13 cellular contexts compared by ENCODE assay signal in the genomic region with DNA sequence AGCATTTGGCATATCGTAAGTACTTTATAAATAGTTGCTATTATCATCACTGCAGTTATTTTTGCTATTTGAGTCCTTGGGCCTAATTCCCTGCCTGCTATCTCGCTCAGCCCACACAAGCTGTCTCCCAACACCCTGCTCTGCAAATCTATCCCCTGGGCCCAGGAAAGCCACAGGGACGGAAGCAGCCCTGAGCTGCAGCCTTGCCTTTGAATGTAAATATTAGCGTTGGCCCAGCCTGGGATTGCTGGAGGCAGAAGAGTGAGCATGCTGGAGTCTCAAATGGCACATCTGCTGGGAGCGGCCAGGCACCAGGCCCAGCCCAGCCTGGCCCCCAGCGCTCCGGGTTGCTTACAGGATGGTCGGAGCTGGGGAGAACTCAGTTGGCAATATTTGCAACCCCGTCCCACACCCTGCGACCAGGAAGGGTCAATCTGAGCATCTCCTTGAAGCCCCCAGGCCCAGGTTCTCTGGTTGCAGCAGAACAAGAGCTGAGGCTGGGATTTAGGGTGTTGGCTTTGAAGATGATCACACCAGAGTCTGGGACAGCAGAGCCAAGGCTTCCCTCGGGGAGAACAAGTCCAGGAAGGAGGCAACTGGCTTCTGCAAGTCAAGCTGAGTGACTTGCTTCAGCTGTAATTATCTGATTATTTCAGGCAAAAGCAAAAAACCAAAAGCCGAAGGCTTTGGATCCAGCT.
A peak's percentile ranks its signal among the peaks of the same experiment; 100 is the strongest.
DNase-seq lines count a peak whose midpoint lies in the region; ATAC-seq and TF ChIP-seq lines count a peak whose summit lies in the region.
"Had no signal": no experiment of that assay in that cellular context is flagged by ENCODE, and none has a peak within 500 bp of the region (broad histone marks: within the 10 kb centered on the region; RNA-seq: fewer than 3 reads in every experiment).

No MANE protein-coding gene starts in this region.

- in situ Hi-C loops in T47D (cut with HindIII; ENCODE audit: low pct_unique_long_range_greater_than_20kb, low sequenced_read_pairs), result no loop called here

- 39 to 44% methylated on average over 5 to 12 of the region's 12 CpGs for WGBS in esophagus squamous epithelium, 2 donors
- 69% methylated on average over 7 of the region's 12 CpGs for WGBS in right lobe of liver (ENCODE audit: insufficient coverage, low coverage, low lambda C conversion rate, missing lambda C conversion rate)
- 26 to 28% methylated on average over 12 of the region's 12 CpGs for WGBS in aorta, 2 donors

- H3K27ac Mint-ChIP-seq in MCF 10A (ENCODE audit: low read depth, unreplicated experiment), result no peak overlapping the region
- H3K27ac Mint-ChIP-seq: activated CD4-positive, alpha-beta T cell treated with anti-CD3 and anti-CD28 coated beads, Interleukin-2, amount 10 ng/mL, durations not matched to agents 7 days and 5 days; T-cell had no signal

- CTCF ChIA-PET in MCF 10A (lab: Yijun Ruan, JAX), result interaction anchor here (0.6 to 0.7 kb wide), 2 partner anchors 289 to 341 kb away, joined by 3 to 4 read pairs; no protein-coding TSS in a partner anchor
- CTCF ChIA-PET in RWPE1 (lab: Yijun Ruan, JAX), result no interaction called here

- POLR2A ChIA-PET in MCF 10A (lab: Yijun Ruan, JAX), result interaction anchor here (0.6 kb wide), 1 partner anchor 140 kb away, joined by 4 read pairs; no protein-coding TSS in a partner anchor
- POLR2A ChIA-PET in RWPE1 (lab: Yijun Ruan, JAX; ENCODE audit: low non-redundant PET), result no interaction called here

- H3K4me1 Mint-ChIP-seq in MCF 10A (ENCODE audit: insufficient read depth, unreplicated experiment), result peaks cover 6% of the 10 kb centered on the region
- H3K4me1 Mint-ChIP-seq: activated CD4-positive, alpha-beta T cell treated with anti-CD3 and anti-CD28 coated beads, Interleukin-2, amount 10 ng/mL, durations not matched to agents 7 days and 5 days; T-cell had no signal

- H3K36me3 Mint-ChIP-seq in MCF 10A (ENCODE audit: insufficient read depth, unreplicated experiment), result no peaks in the 10 kb centered on the region
- H3K36me3 Mint-ChIP-seq: T-cell had no signal

- H3K4me1 ChIP-seq in esophagus squamous epithelium (peaks cover 0 to 28% (median 11%) of the 10 kb centered on the region in 3 donors), right lobe of liver (peaks cover 0 to 18% (median 8%) of the 10 kb centered on the region in 4 donors), aorta (ENCODE audit: control insufficient read depth in 1 of 2, insufficient read depth in 2 of 2, low read length in 2 of 2) (no peaks in the 10 kb centered on the region)

- H3K36me3 ChIP-seq in esophagus squamous epithelium (no peaks in the 10 kb centered on the region), right lobe of liver (no peaks in the 10 kb centered on the region), aorta (ENCODE audit: control insufficient read depth in 1 of 2, insufficient read depth in 2 of 2, low read length in 1 of 2) (no peaks in the 10 kb centered on the region)

- TF ChIP-seq CTCF in MCF 10A (IDR thresholded peaks at IDR 0.05; ENCODE audit: unreplicated experiment), result no peak
- TF ChIP-seq CTCF in esophagus squamous epithelium (IDR thresholded peaks at IDR 0.05), result no peak
- TF ChIP-seq CTCF in right lobe of liver (IDR thresholded peaks at IDR 0.05), result no peak
- TF ChIP-seq CTCF in RWPE1 (conservative IDR thresholded peaks at IDR 0.05; ENCODE audit: low read depth), result no peak

- intact Hi-C loops in MCF 10A (cut with micrococcal nuclease), result no loop called here
- intact Hi-C loops in esophagus squamous epithelium (cut with DNase I), result no loop called here
- intact Hi-C loops in right lobe of liver (cut with DNase I), result no loop called here
- intact Hi-C loops in aorta (cut with DNase I), result no loop called here

- TF ChIP-seq POLR2A in esophagus squamous epithelium (IDR thresholded peaks at IDR 0.05) (no peak), right lobe of liver (IDR thresholded peaks at IDR 0.05) (no peak)

- ATAC-seq in right lobe of liver (peak; percentile 59 to 69 (median 67)), aorta (ENCODE audit: low FRiP score) (peak; percentile 19), GM21360 (IDR thresholded peaks at IDR 0.05; ENCODE audit: unreplicated experiment) (no peak)
- ATAC-seq: T-cell had no signal

- H3K9me3 ChIP-seq in esophagus squamous epithelium (no peaks in the 10 kb centered on the region), right lobe of liver (no peaks in the 10 kb centered on the region), aorta (ENCODE audit: control insufficient read depth, low read length) (no peaks in the 10 kb centered on the region)

- peak overlapping the region in 3 of 4 donors; percentile 35 to 58 (median 42) for H3K27ac ChIP-seq in esophagus squamous epithelium
- peak overlapping the region in 1 of 3 donors; percentile 18 for H3K27ac ChIP-seq in right lobe of liver
- H3K27ac ChIP-seq in aorta (ENCODE audit: low read depth in 1 of 2, low read length in 2 of 2), result no peak overlapping the region
- no peak overlapping the region for H3K27ac ChIP-seq in RWPE1
- H3K27ac ChIP-seq: KMS-11 had no signal

- H3K4me3 ChIP-seq in esophagus squamous epithelium (no peak overlapping the region), right lobe of liver (no peak overlapping the region), aorta (ENCODE audit: low read length in 2 of 2) (no peak overlapping the region)
- H3K4me3 ChIP-seq: lung had no signal

- H3K27me3 ChIP-seq in esophagus squamous epithelium (no peaks in the 10 kb centered on the region), right lobe of liver (no peaks in the 10 kb centered on the region), aorta (ENCODE audit: control insufficient read depth in 1 of 2, insufficient read depth in 2 of 2, low read length in 1 of 2) (no peaks in the 10 kb centered on the region)

- H3K9me3 Mint-ChIP-seq in MCF 10A (ENCODE audit: unreplicated experiment), result no peaks in the 10 kb centered on the region
- H3K9me3 Mint-ChIP-seq: activated CD4-positive, alpha-beta T cell treated with anti-CD3 and anti-CD28 coated beads, Interleukin-2, amount 10 ng/mL, durations not matched to agents 7 days and 5 days; T-cell had no signal

- H3K27me3 Mint-ChIP-seq in MCF 10A (ENCODE audit: insufficient read depth, unreplicated experiment), result no peaks in the 10 kb centered on the region
- H3K27me3 Mint-ChIP-seq: activated CD4-positive, alpha-beta T cell treated with anti-CD3 and anti-CD28 coated beads, Interleukin-2, amount 10 ng/mL, durations not matched to agents 7 days and 5 days; T-cell had no signal

- DNase-seq in T47D (ENCODE audit: low read depth in 1 of 2, low spot score in 1 of 2), result peak; percentile 54 to 85
- DNase-seq in MCF 10A (ENCODE audit: unreplicated experiment), result no peak
- no peak for DNase-seq in esophagus squamous epithelium (lab: John Stamatoyannopoulos, UW)
- peak; percentile 35 to 68 (median 60) for DNase-seq in right lobe of liver
- DNase-seq in aorta, result no peak
- DNase-seq in RWPE1 (ENCODE audit: low spot score), result no peak
- DNase-seq in activated CD4-positive, CD25-positive, alpha-beta regulatory T cell treated with anti-CD3 and anti-CD28 coated beads, Interleukin-2, amount 50 U/mL, for 72 hours, result no peak
- DNase-seq: activated CD4-positive, alpha-beta T cell treated with anti-CD3 and anti-CD28 coated beads, Interleukin-2, amount 10 ng/mL, durations not matched to agents 7 days and 5 days; occipital lobe; T-cell had no signal

- BruUV-seq in MCF 10A (replicated peaks; lab: Mats Ljungman, UMichigan), result no TSS peak

- H3K4me3 Mint-ChIP-seq in MCF 10A (ENCODE audit: unreplicated experiment), result no peak overlapping the region
- H3K4me3 Mint-ChIP-seq: activated CD4-positive, alpha-beta T cell treated with anti-CD3 and anti-CD28 coated beads, Interleukin-2, amount 10 ng/mL, durations not matched to agents 7 days and 5 days; T-cell had no signal

Comparison
In these comparisons a context has a peak if more than half of its experiments do, and no peak if none do; other contexts are left out.
1. DNase-seq: peak in T47D (2 of 2) and right lobe of liver (3 of 3); none in MCF 10A (single experiment), esophagus squamous epithelium (single experiment), aorta (0 of 2), RWPE1 (single experiment) and activated CD4-positive, CD25-positive, alpha-beta regulatory T cell treated with anti-CD3 and anti-CD28 coated beads, Interleukin-2, amount 50 U/mL, for 72 hours (single experiment).
2. H3K27ac ChIP-seq: peak in esophagus squamous epithelium (3 of 4); none in aorta (0 of 2) and RWPE1 (single experiment).